15 cellular contexts compared by ENCODE assay signal in the genomic region with DNA sequence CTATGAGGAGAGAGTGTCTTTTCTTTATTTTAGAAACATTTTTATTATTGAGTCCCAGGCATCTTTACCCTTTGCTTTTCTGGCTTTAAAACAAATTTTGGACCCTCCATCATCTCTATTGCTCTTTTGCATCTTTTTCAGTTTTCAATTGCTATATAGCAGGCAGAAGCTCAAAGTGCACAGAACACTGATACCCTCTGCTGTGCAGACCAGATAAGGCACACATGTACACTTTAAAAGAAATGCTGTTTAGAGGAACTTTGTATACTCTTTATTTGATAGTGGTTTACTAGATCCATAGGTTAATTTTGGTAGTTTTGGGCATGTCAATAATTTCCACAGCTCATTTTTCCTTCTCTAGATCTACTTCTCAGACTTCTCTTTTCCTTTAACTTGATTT.
DNase-seq lines count a peak whose midpoint lies in the region; ATAC-seq and TF ChIP-seq lines count a peak whose summit lies in the region.
"Had no signal": no experiment of that assay in that cellular context is flagged by ENCODE, and none has a peak within 500 bp of the region (broad histone marks: within the 10 kb centered on the region; RNA-seq: fewer than 3 reads in every experiment).

No MANE protein-coding gene starts in this region.

- no peaks in the 10 kb centered on the region for H3K36me3 ChIP-seq in OCI-LY3 (replicated peaks; ENCODE audit: low read depth, low read length)

- H2AFZ ChIP-seq in OCI-LY3 (ENCODE audit: low read depth, low read length): no peak overlapping the region

- H3K4me1 ChIP-seq in OCI-LY3 (ENCODE audit: low read length): no peaks in the 10 kb centered on the region

- no peaks in the 10 kb centered on the region for H3K79me2 ChIP-seq in OCI-LY3 (ENCODE audit: low read length)

- peak; percentile 11; the same call in 1 of the 2 replicates for TF ChIP-seq CTCF in 22Rv1 (IDR thresholded peaks at IDR 0.05)
- peak; percentile 28 for TF ChIP-seq CTCF in GM12865 (IDR thresholded peaks at IDR 0.05; ENCODE audit: insufficient read depth, low read depth, low read length, missing control alignments)
- peak; percentile 17; the same call in 1 of the 2 replicates for TF ChIP-seq CTCF in OCI-LY3 (IDR thresholded peaks at IDR 0.05; ENCODE audit: low read depth, low read length)

- H3K9ac ChIP-seq in OCI-LY3 (ENCODE audit: low read length): no peak overlapping the region

- no peak overlapping the region for H3K4me2 ChIP-seq in OCI-LY3 (ENCODE audit: low read length)

- DNase-seq in GM12865 (ENCODE audit: low read depth): no peak
- DNase-seq in left lobe of liver (ENCODE audit: low spot score): no peak
- no peak for DNase-seq in activated naive CD4-positive, alpha-beta T cell treated with Interleukin-2 at 50 U/mL for 16 hours
- DNase-seq: Calu3, EL, HCEC 1CT, KBM-7, NCI-H1105 treated with DMSO at 0.1 percent for 48 hours, NCI-H187, NCI-H2171, NCI-H446 treated with DMSO at 0.1 percent for 48 hours had no signal

- no peaks in the 10 kb centered on the region for H3K27me3 ChIP-seq in OCI-LY3 (ENCODE audit: low read depth, low read length)

- no peaks in the 10 kb centered on the region for H3K9me3 ChIP-seq in OCI-LY3 (ENCODE audit: insufficient read depth, low read length)

- no peaks in the 10 kb centered on the region for H4K20me1 ChIP-seq in OCI-LY3 (ENCODE audit: insufficient read depth, low read length)

- ATAC-seq in left lobe of liver (peak; percentile 51), HG02798 (IDR thresholded peaks at IDR 0.05; ENCODE audit: poor library complexity, unreplicated experiment) (no peak), HG02623 (IDR thresholded peaks at IDR 0.05; ENCODE audit: unreplicated experiment) (no peak)

- H3K4me3 ChIP-seq in GM12865 (ENCODE audit: low read depth, low read length): no peak overlapping the region
- H3K4me3 ChIP-seq in OCI-LY3 (ENCODE audit: low read length): no peak overlapping the region

- H3K27ac ChIP-seq in 22Rv1 (no peak overlapping the region), OCI-LY3 (ENCODE audit: low read length) (no peak overlapping the region)
